In genomic region chr2:1693723-1694122, GRCh38 we compare ENCODE assay signal across 26 cellular contexts. TPM values are rescaled to one million over a fixed set of nuclear protein-coding genes. Genes with fewer than 3 reads are reported as not detected.
DNase-seq lines count a peak whose midpoint lies in the region; ATAC-seq and TF ChIP-seq lines count a peak whose summit lies in the region.
"Had no signal": no experiment of that assay in that cellular context is flagged by ENCODE, and none has a peak within 500 bp of the region (broad histone marks: within the 10 kb centered on the region; RNA-seq: fewer than 3 reads in every experiment).

No MANE protein-coding gene starts in this region.

- intact Hi-C loops in PC-3 (cut with micrococcal nuclease), result no loop called here

- H3K27ac ChIP-seq in SK-N-SH (ENCODE audit: low read depth in 2 of 2, low read length in 1 of 2), result peak overlapping the region in 1 of 2 experiments; percentile 63; a peak in 2 of 4 replicates
- no peak overlapping the region for H3K27ac ChIP-seq in PC-3 (ENCODE audit: low read length)
- H3K27ac ChIP-seq: 22Rv1, C4-2B, HL-60, KMS-11, Peyer's patch had no signal

- peaks cover 7% of the 10 kb centered on the region for H3F3A ChIP-seq in SK-N-SH (replicated peaks; ENCODE audit: insufficient read depth)
- no peaks in the 10 kb centered on the region for H3F3A ChIP-seq in PC-3 (ENCODE audit: low read length, unreplicated experiment)

- TF ChIP-seq EP300 in SK-N-SH (IDR thresholded peaks at IDR 0.05; ENCODE audit: borderline replicate concordance in 1 of 2, low read depth in 1 of 2, low read length in 1 of 2), result no peak

- H3K4me3 Mint-ChIP-seq in nephron progenitor cell, result no peak overlapping the region
- H3K4me3 Mint-ChIP-seq: B cell; CD8-positive, alpha-beta T cell; IgD-negative memory B cell had no signal

- no peaks in the 10 kb centered on the region for H3K27me3 Mint-ChIP-seq in nephron progenitor cell (ENCODE audit: low read depth, poor library complexity)
- H3K27me3 Mint-ChIP-seq: B cell, IgD-negative memory B cell had no signal

- peaks cover 31% of the 10 kb centered on the region for H3K36me3 Mint-ChIP-seq in nephron progenitor cell (ENCODE audit: low read depth)
- H3K36me3 Mint-ChIP-seq: CD8-positive, alpha-beta T cell; IgD-negative memory B cell had no signal

- TF ChIP-seq RAD21 in SK-N-SH (IDR thresholded peaks at IDR 0.05; ENCODE audit: low read length), result no peak

- H3K4me1 ChIP-seq in SK-N-SH (ENCODE audit: control insufficient read depth in 1 of 2, insufficient read depth in 2 of 2, low read depth in 1 of 2, low read length in 1 of 2) (peaks cover 0 to 49% of the 10 kb centered on the region in 2 experiments; a peak in 3 of 4 replicates), PC-3 (ENCODE audit: insufficient read depth, low read length) (peaks cover 16% of the 10 kb centered on the region)
- H3K4me1 ChIP-seq: Caco-2, Peyer's patch had no signal

- TF ChIP-seq CTCF in SK-N-SH (IDR thresholded peaks at IDR 0.05) (no peak), nephron progenitor cell (IDR thresholded peaks at IDR 0.05) (no peak), PC-3 (conservative IDR thresholded peaks at IDR 0.05; ENCODE audit: low read depth, low read length) (no peak)

- no peak overlapping the region for H3K4me3 ChIP-seq in SK-N-SH (ENCODE audit: low read depth in 2 of 2, low read length in 1 of 2)
- H3K4me3 ChIP-seq in PC-3 (ENCODE audit: low read length), result no peak overlapping the region
- H3K4me3 ChIP-seq: GM12878, Peyer's patch had no signal

- no peaks in the 10 kb centered on the region for H3K9me3 ChIP-seq in SK-N-SH
- no peaks in the 10 kb centered on the region for H3K9me3 ChIP-seq in PC-3 (ENCODE audit: low read length)
- H3K9me3 ChIP-seq: Caco-2, Peyer's patch had no signal

- CTCF ChIA-PET in SK-N-SH (lab: Yijun Ruan, JAX), result interaction anchor here (1.5 kb wide), 1 partner anchor 16 kb away, joined by 3 read pairs; no protein-coding TSS in a partner anchor
- CTCF ChIA-PET in PC-3 (lab: Charles Lee), result no interaction called here

- no peak overlapping the region for H3K4me2 ChIP-seq in SK-N-SH
- H3K4me2 ChIP-seq in PC-3 (ENCODE audit: low read length), result no peak overlapping the region
- H3K4me2 ChIP-seq: KMS-11 had no signal

- ATAC-seq in SK-N-SH treated with all-trans-retinoic acid at 6 μM for 48 hours (no peak), HG03565 (IDR thresholded peaks at IDR 0.05; ENCODE audit: unreplicated experiment) (no peak), HG02642 (IDR thresholded peaks at IDR 0.05; ENCODE audit: poor library complexity, unreplicated experiment) (no peak), PC-3 (no peak), HG03095 (IDR thresholded peaks at IDR 0.05; ENCODE audit: unreplicated experiment) (no peak)
- ATAC-seq: CD8-positive, alpha-beta T cell; GM12878 had no signal

- H3K79me2 ChIP-seq in SK-N-SH (ENCODE audit: insufficient read depth) (peaks cover 61% of the 10 kb centered on the region), PC-3 (ENCODE audit: low read length) (peaks cover 70% of the 10 kb centered on the region)

- H3K9me3 Mint-ChIP-seq in nephron progenitor cell, result no peaks in the 10 kb centered on the region

- 73% methylated on average over 9 of the region's 9 CpGs for WGBS in SK-N-SH (ENCODE audit: low lambda C conversion rate)

- H4K20me1 ChIP-seq in SK-N-SH (ENCODE audit: insufficient read depth) (peaks cover 45% of the 10 kb centered on the region), PC-3 (ENCODE audit: low read length) (0 out of 2 replicates have a peak, but pooled peaks cover 11% of the 10 kb centered on the region)

- H3K9me2 ChIP-seq in SK-N-SH (no peaks in the 10 kb centered on the region), PC-3 (replicated peaks; ENCODE audit: low read length) (no peaks in the 10 kb centered on the region)

- peaks cover 54% of the 10 kb centered on the region for H3K4me1 Mint-ChIP-seq in nephron progenitor cell
- H3K4me1 Mint-ChIP-seq: B cell, IgD-negative memory B cell had no signal

- H3K27ac Mint-ChIP-seq in nephron progenitor cell, result peak overlapping the region; percentile 81
- H3K27ac Mint-ChIP-seq: B cell; CD8-positive, alpha-beta T cell; IgD-negative memory B cell had no signal

- H2AFZ ChIP-seq in SK-N-SH (ENCODE audit: low read depth), result no peak overlapping the region
- no peak overlapping the region for H2AFZ ChIP-seq in PC-3 (ENCODE audit: low read length)

- POLR2A ChIA-PET in SK-N-SH (lab: Yijun Ruan, JAX) (no interaction called here), PC-3 (lab: Charles Lee; ENCODE audit: unreplicated experiment) (no interaction called here)

- H3K27me3 ChIP-seq in SK-N-SH (ENCODE audit: insufficient read depth), result no peaks in the 10 kb centered on the region
- H3K27me3 ChIP-seq in PC-3 (ENCODE audit: low read length), result no peaks in the 10 kb centered on the region
- H3K27me3 ChIP-seq: Peyer's patch had no signal

- no TSS peak for BruUV-seq in PC-3 (replicated peaks; lab: Mats Ljungman, UMichigan)

- no peak overlapping the region for H3K9ac ChIP-seq in SK-N-SH
- H3K9ac ChIP-seq in PC-3 (ENCODE audit: low read length), result no peak overlapping the region
- H3K9ac ChIP-seq: KMS-11 had no signal

- H3K36me3 ChIP-seq in SK-N-SH (replicated peaks in 1 of 2; ENCODE audit: control insufficient read depth in 1 of 2, insufficient read depth in 2 of 2, low read length in 1 of 2), result peaks cover 38 to 44% of the 10 kb centered on the region in 2 experiments
- peaks cover 44% of the 10 kb centered on the region for H3K36me3 ChIP-seq in PC-3 (ENCODE audit: low read depth, low read length)

- DNase-seq in SK-N-SH (peak; percentile 77), iPS-NIHi7 (ENCODE audit: extremely low spot score) (peak; percentile 10), nephron progenitor cell (no peak), PC-3 (no peak)
- DNase-seq: Caco-2, EL, GDM1, H7, MM.1S, NCI-H1694, NCI-H2029 treated with DMSO at 0.1 percent for 48 hours, NCI-H2227 treated with DMSO at 0.1 percent for 48 hours, NCI-H526 treated with DMSO at 0.1 percent for 48 hours, Peyer's patch had no signal

TF ChIP-seq in SK-N-SH, 30 proteins besides CTCF, POLR2A, EP300 and RAD21 (continues in another document):
- TF ChIP-seq TAF1 (IDR thresholded peaks at IDR 0.05; ENCODE audit: borderline replicate concordance, low read depth, low read length), result no peak
- no peak for TF ChIP-seq TCF12 (IDR thresholded peaks at IDR 0.05)
- no peak for TF ChIP-seq FOXM1 (IDR thresholded peaks at IDR 0.05; ENCODE audit: low read depth)
- TF ChIP-seq, protein P1, sequence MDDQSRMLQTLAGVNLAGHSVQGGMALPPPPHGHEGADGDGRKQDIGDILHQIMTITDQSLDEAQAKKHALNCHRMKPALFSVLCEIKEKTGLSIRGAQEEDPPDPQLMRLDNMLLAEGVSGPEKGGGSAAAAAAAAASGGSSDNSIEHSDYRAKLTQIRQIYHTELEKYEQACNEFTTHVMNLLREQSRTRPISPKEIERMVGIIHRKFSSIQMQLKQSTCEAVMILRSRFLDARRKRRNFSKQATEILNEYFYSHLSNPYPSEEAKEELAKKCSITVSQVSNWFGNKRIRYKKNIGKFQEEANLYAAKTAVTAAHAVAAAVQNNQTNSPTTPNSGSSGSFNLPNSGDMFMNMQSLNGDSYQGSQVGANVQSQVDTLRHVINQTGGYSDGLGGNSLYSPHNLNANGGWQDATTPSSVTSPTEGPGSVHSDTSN (IDR thresholded peaks at IDR 0.05), result no peak
- TF ChIP-seq SIN3A (IDR thresholded peaks at IDR 0.05; ENCODE audit: borderline replicate concordance, low read depth, low read length), result no peak

TF ChIP-seq in SK-N-SH treated with all-trans-retinoic acid at 6 μM for 48 hours, 23 proteins besides CTCF, POLR2A, EP300 and RAD21 (continues in another document):
- no peak for TF ChIP-seq GLIS3 (CRISPR knock-in tag; IDR thresholded peaks at IDR 0.05)
- TF ChIP-seq, protein P2, sequence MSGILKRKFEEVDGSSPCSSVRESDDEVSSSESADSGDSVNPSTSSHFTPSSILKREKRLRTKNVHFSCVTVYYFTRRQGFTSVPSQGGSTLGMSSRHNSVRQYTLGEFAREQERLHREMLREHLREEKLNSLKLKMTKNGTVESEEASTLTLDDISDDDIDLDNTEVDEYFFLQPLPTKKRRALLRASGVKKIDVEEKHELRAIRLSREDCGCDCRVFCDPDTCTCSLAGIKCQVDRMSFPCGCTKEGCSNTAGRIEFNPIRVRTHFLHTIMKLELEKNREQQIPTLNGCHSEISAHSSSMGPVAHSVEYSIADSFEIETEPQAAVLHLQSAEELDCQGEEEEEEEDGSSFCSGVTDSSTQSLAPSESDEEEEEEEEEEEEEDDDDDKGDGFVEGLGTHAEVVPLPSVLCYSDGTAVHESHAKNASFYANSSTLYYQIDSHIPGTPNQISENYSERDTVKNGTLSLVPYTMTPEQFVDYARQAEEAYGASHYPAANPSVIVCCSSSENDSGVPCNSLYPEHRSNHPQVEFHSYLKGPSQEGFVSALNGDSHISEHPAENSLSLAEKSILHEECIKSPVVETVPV (CRISPR knock-in tag; IDR thresholded peaks at IDR 0.05), result no peak
- no peak for TF ChIP-seq ESRRG (CRISPR knock-in tag; IDR thresholded peaks at IDR 0.05)
- TF ChIP-seq SNAI2 (CRISPR knock-in tag; IDR thresholded peaks at IDR 0.05), result no peak
- no peak for TF ChIP-seq ZNF8 (CRISPR knock-in tag; IDR thresholded peaks at IDR 0.05)
- TF ChIP-seq, protein P3, sequence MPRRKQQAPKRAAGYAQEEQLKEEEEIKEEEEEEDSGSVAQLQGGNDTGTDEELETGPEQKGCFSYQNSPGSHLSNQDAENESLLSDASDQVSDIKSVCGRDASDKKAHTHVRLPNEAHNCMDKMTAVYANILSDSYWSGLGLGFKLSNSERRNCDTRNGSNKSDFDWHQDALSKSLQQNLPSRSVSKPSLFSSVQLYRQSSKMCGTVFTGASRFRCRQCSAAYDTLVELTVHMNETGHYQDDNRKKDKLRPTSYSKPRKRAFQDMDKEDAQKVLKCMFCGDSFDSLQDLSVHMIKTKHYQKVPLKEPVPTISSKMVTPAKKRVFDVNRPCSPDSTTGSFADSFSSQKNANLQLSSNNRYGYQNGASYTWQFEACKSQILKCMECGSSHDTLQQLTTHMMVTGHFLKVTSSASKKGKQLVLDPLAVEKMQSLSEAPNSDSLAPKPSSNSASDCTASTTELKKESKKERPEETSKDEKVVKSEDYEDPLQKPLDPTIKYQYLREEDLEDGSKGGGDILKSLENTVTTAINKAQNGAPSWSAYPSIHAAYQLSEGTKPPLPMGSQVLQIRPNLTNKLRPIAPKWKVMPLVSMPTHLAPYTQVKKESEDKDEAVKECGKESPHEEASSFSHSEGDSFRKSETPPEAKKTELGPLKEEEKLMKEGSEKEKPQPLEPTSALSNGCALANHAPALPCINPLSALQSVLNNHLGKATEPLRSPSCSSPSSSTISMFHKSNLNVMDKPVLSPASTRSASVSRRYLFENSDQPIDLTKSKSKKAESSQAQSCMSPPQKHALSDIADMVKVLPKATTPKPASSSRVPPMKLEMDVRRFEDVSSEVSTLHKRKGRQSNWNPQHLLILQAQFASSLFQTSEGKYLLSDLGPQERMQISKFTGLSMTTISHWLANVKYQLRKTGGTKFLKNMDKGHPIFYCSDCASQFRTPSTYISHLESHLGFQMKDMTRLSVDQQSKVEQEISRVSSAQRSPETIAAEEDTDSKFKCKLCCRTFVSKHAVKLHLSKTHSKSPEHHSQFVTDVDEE (CRISPR knock-in tag; IDR thresholded peaks at IDR 0.05), result no peak
- no peak for TF ChIP-seq TCF4 (CRISPR knock-in tag; IDR thresholded peaks at IDR 0.05; ENCODE audit: borderline replicate concordance)

RNA-seq across cellular contexts. Expression of gene PXDN, which starts 50.6 kb away (rescaled TPM):
- 76.8 and 146 TPM in 2 replicates for polyA plus RNA-seq in SK-N-SH (2012; rRNA removed)
- 105 and 143 TPM in 2 replicates for polyA plus RNA-seq in SK-N-SH (2012; cell fraction: cytosol; rRNA removed)
- 193 and 256 TPM in 2 replicates for polyA plus RNA-seq in SK-N-SH (2012; cell fraction: nucleus; rRNA removed)
- total RNA-seq in PC-3 (2014; rRNA removed), result 125 and 155 TPM in 2 replicates

Comparison
In these comparisons a context has a peak if more than half of its experiments do, and no peak if none do; other contexts are left out.
1. DNase-seq: peak in SK-N-SH (single experiment) and iPS-NIHi7 (single experiment); none in nephron progenitor cell (single experiment) and PC-3 (single experiment).